Comparison of ENCODE assay signal across 19 cellular contexts in the genomic region with DNA sequence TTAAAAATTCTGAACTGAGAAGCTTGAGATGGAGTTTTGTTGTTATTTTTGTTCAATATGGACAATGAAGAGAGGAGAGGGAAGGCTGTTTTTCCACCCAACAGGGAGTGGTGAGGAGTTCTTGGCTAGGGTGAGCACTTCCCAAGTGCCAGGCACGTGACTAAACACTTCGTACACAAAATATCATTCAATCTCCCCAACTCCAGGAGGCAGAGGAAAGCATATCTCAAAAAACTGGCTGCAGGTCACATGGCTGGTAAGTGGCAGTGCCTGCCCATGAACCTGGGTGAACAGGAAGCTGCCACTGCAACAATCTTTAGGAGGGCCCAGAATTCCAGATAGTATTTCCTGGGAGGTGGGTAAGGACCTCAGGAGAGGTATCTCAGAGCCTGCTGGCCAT. TPM values are rescaled to one million over a fixed set of nuclear protein-coding genes. Genes with fewer than 3 reads are reported as not detected.
A peak's percentile ranks its signal among the peaks of the same experiment; 100 is the strongest.
DNase-seq lines count a peak whose midpoint lies in the region; TF ChIP-seq lines count a peak whose summit lies in the region.
"Had no signal": no experiment of that assay in that cellular context is flagged by ENCODE, and none has a peak within 500 bp of the region (broad histone marks: within the 10 kb centered on the region; RNA-seq: fewer than 3 reads in every experiment).

No MANE protein-coding gene starts in this region.

- intact Hi-C loops in A673 (cut with micrococcal nuclease; ENCODE audit: unreplicated experiment): no loop called here

- no TSS peak for BruUV-seq in A673 (replicated peaks; lab: Mats Ljungman, UMichigan)

- H3K4me3 ChIP-seq in smooth muscle cell (no peak overlapping the region), A673 (ENCODE audit: low read depth, low read length, poor library complexity, severe bottlenecking) (no peak overlapping the region)
- H3K4me3 ChIP-seq: BLaER1, sigmoid colon had no signal

- CTCF ChIA-PET in A673 (lab: Charles Lee): interaction anchor here (0.7 kb wide), 1 partner anchor 43 kb away, joined by 3 read pairs; no protein-coding TSS in a partner anchor

- POLR2A ChIA-PET in A673 (lab: Charles Lee; ENCODE audit: low non-redundant PET): no interaction called here

- no peaks in the 10 kb centered on the region for H3K9me3 ChIP-seq in smooth muscle cell (replicated peaks; ENCODE audit: low read depth)
- H3K9me3 ChIP-seq in A673 (ENCODE audit: low read depth, low read length, poor library complexity, severe bottlenecking): no peaks in the 10 kb centered on the region
- H3K9me3 ChIP-seq: BLaER1, sigmoid colon had no signal

- no peaks in the 10 kb centered on the region for H4K20me1 ChIP-seq in smooth muscle cell (ENCODE audit: low read depth)
- H4K20me1 ChIP-seq: BLaER1 had no signal

- 60% methylated on average over 2 of the region's 2 CpGs for WGBS in smooth muscle cell (ENCODE audit: low lambda C conversion rate)

- H3K36me3 ChIP-seq in smooth muscle cell (ENCODE audit: low read depth) (no peaks in the 10 kb centered on the region), A673 (ENCODE audit: insufficient read depth, low read length, poor library complexity, severe bottlenecking) (no peaks in the 10 kb centered on the region)
- H3K36me3 ChIP-seq: BLaER1, sigmoid colon had no signal

- H2AFZ ChIP-seq in smooth muscle cell (ENCODE audit: low read depth): no peak overlapping the region

- H3K79me2 ChIP-seq in smooth muscle cell (ENCODE audit: low read depth): no peaks in the 10 kb centered on the region

- H3F3A ChIP-seq in smooth muscle cell (ENCODE audit: low read depth): no peaks in the 10 kb centered on the region

- DNase-seq in DMS79 (lab: John Stamatoyannopoulos, UW) (peak; percentile 30), NCI-H226 (peak; percentile 44), glomerular visceral epithelial cell (ENCODE audit: extremely low spot score) (peak; percentile 61), smooth muscle cell (lab: John Stamatoyannopoulos, UW; ENCODE audit: unreplicated experiment) (no peak), A673 (ENCODE audit: low spot score) (no peak), SIG-M5 treated with dmso at 0.1 percent for 504 hours (lab: John Stamatoyannopoulos, UW; ENCODE audit: unreplicated experiment) (no peak)
- DNase-seq in activated naive CD4-positive, alpha-beta T cell treated with anti-CD3 and anti-CD28 coated beads, Interleukin-2, amount 50 U/mL, for 16 hours: no peak
- DNase-seq in activated naive CD4-positive, alpha-beta T cell (lab: John Stamatoyannopoulos, UW): no peak
- DNase-seq: activated CD4-positive, alpha-beta memory T cell treated with anti-CD3 and anti-CD28 coated beads for 36 hours; Kasumi-1; left ventricle myocardium superior; NCI-H1930; SIG-M5; sigmoid colon; stimulated activated naive CD4-positive, alpha-beta T cell treated with Interleukin-2 at 50 U/mL for 16 hours had no signal

- no peak overlapping the region for H3K9ac ChIP-seq in smooth muscle cell (ENCODE audit: low read depth)
- H3K9ac ChIP-seq: BLaER1 had no signal

- TF ChIP-seq CTCF in smooth muscle cell (IDR thresholded peaks at IDR 0.05; ENCODE audit: borderline replicate concordance, insufficient read depth, poor library complexity, severe bottlenecking): no peak
- TF ChIP-seq CTCF in A673 (conservative IDR thresholded peaks at IDR 0.05; ENCODE audit: low read depth, low read length): no peak

- H3K4me1 ChIP-seq in smooth muscle cell (ENCODE audit: low read depth): peaks cover 13% of the 10 kb centered on the region
- no peaks in the 10 kb centered on the region for H3K4me1 ChIP-seq in A673 (ENCODE audit: insufficient read depth, low read length, poor library complexity, severe bottlenecking)
- H3K4me1 ChIP-seq: sigmoid colon had no signal

- H3K27ac ChIP-seq in smooth muscle cell (ENCODE audit: low read depth) (peak overlapping the region; percentile 70), A673 (ENCODE audit: low read depth, low read length, poor library complexity, severe bottlenecking) (no peak overlapping the region)
- H3K27ac ChIP-seq: BLaER1, sigmoid colon had no signal

- H3K4me2 ChIP-seq in smooth muscle cell: peak overlapping the region; percentile 69

- H3K27me3 ChIP-seq in smooth muscle cell (ENCODE audit: low read depth) (no peaks in the 10 kb centered on the region), A673 (replicated peaks; ENCODE audit: insufficient read depth, low read depth, low read length, poor library complexity) (no peaks in the 10 kb centered on the region)
- H3K27me3 ChIP-seq: BLaER1, sigmoid colon had no signal

RNA-seq across cellular contexts. Expression of a gene that starts 11.6 kb away (rescaled TPM):
- total RNA-seq in smooth muscle cell: 0.45 and 0.67 TPM in 2 replicates
- not detected in 2 replicates for polyA plus RNA-seq in smooth muscle cell
- not detected in 2 replicates for total RNA-seq in A673 (2021)
- total RNA-seq: activated CD4-positive, alpha-beta memory T cell treated with anti-CD3 and anti-CD28 coated beads for 36 hours; activated T-helper 17 cell treated with anti-CD3 and anti-CD28 coated beads, Interleukin-2, amount 50 U/mL, for 72 hours; dermis microvascular lymphatic vessel endothelial cell; left ventricle myocardium superior; sigmoid colon had no signal
- polyA plus RNA-seq: neural cell, sigmoid colon had no signal

Comparison
In these comparisons a context has a peak if more than half of its experiments do, and no peak if none do; other contexts are left out.
1. DNase-seq: peak in DMS79 (single experiment), NCI-H226 (single experiment) and glomerular visceral epithelial cell (single experiment); none in smooth muscle cell (single experiment), activated naive CD4-positive, alpha-beta T cell treated with anti-CD3 and anti-CD28 coated beads, Interleukin-2, amount 50 U/mL, for 16 hours (single experiment), activated naive CD4-positive, alpha-beta T cell (0 of 4), A673 (single experiment) and SIG-M5 treated with dmso at 0.1 percent for 504 hours (single experiment).